ENCODE assay signal across 22 cellular contexts in the genomic region with DNA sequence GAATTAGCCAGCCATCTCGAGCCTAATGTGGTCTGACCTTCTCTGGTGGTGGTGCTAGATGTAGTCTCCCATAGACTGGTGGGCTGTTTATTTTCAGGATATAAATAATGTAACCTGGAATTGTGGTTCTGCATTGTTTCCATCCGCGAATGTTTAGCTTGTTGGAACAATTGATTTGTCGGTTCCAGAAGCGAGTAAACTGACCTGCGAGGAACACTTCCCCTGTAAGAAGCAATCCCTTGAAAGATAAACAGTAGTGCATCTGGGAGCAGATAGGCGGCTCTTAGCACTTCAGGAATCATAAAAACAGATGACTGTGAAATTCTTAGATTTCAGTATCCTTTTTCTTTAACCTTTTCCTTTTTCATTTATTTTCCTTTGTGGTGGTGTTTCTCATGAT.
DNase-seq lines count a peak whose midpoint lies in the region; ATAC-seq and TF ChIP-seq lines count a peak whose summit lies in the region.
"Had no signal": no experiment of that assay in that cellular context is flagged by ENCODE, and none has a peak within 500 bp of the region (broad histone marks: within the 10 kb centered on the region; RNA-seq: fewer than 3 reads in every experiment).

No MANE protein-coding gene starts in this region.

- no peak for TF ChIP-seq POLR2A in prostate gland (IDR thresholded peaks at IDR 0.05)

- peak overlapping the region; percentile 47 to 52 for H3K27ac Mint-ChIP-seq in natural killer cell
- H3K27ac Mint-ChIP-seq in natural killer cell treated with Interleukin-12 subunit alpha and Interleukin-12 subunit beta and Interleukin-15 and Interleukin-18, amount 100 ng/mL, for 72 hours = peak overlapping the region in 1 of 2 donors; percentile 51
- H3K27ac Mint-ChIP-seq: CD4-positive, alpha-beta T cell had no signal

- no peaks in the 10 kb centered on the region for H3K9me3 ChIP-seq in lower lobe of right lung
- H3K9me3 ChIP-seq in thoracic aorta = no peaks in the 10 kb centered on the region
- H3K9me3 ChIP-seq in MG63 = no peaks in the 10 kb centered on the region
- no peaks in the 10 kb centered on the region for H3K9me3 ChIP-seq in prostate gland
- H3K9me3 ChIP-seq: Caco-2 had no signal

- peaks cover 39% of the 10 kb centered on the region for H3K36me3 ChIP-seq in lower lobe of right lung
- peaks cover 3% of the 10 kb centered on the region for H3K36me3 ChIP-seq in thoracic aorta
- peaks cover 86% of the 10 kb centered on the region for H3K36me3 ChIP-seq in MG63
- no peaks in the 10 kb centered on the region for H3K36me3 ChIP-seq in prostate gland

- H3K9me3 Mint-ChIP-seq in natural killer cell = peaks cover 0 to 2% of the 10 kb centered on the region in 2 donors
- H3K9me3 Mint-ChIP-seq in natural killer cell treated with Interleukin-12 subunit alpha and Interleukin-12 subunit beta and Interleukin-15 and Interleukin-18, amount 100 ng/mL, for 72 hours = no peaks in the 10 kb centered on the region
- H3K9me3 Mint-ChIP-seq: CD4-positive, alpha-beta T cell had no signal

- no peak overlapping the region for H3K4me3 Mint-ChIP-seq in natural killer cell
- H3K4me3 Mint-ChIP-seq in natural killer cell treated with Interleukin-12 subunit alpha and Interleukin-12 subunit beta and Interleukin-15 and Interleukin-18, amount 100 ng/mL, for 72 hours = no peak overlapping the region
- H3K4me3 Mint-ChIP-seq: CD4-positive, alpha-beta T cell had no signal

- intact Hi-C loops in natural killer cell (cut with micrococcal nuclease) (no loop called here), lower lobe of right lung (cut with DNase I) (no loop called here), prostate gland (cut with DNase I) (no loop called here)

- ATAC-seq in natural killer cell (no peak), lower lobe of right lung (no peak), thoracic aorta (ENCODE audit: insufficient number of reproducible peaks, low FRiP score, low read depth) (no peak), HG02852 (IDR thresholded peaks at IDR 0.05; ENCODE audit: unreplicated experiment) (no peak)
- ATAC-seq in natural killer cell treated with Interleukin-12 subunit alpha and Interleukin-12 subunit beta and Interleukin-15 and Interleukin-18, amount 100 ng/mL, for 72 hours = no peak

- no peak for TF ChIP-seq CTCF in natural killer cell (IDR thresholded peaks at IDR 0.05)
- peak; percentile 17 for TF ChIP-seq CTCF in choroid plexus epithelial cell (conservative IDR thresholded peaks at IDR 0.05; ENCODE audit: low read depth, low read length)
- no peak for TF ChIP-seq CTCF in lower lobe of right lung (IDR thresholded peaks at IDR 0.05)
- no peak for TF ChIP-seq CTCF in thoracic aorta (IDR thresholded peaks at IDR 0.05)
- no peak for TF ChIP-seq CTCF in prostate gland (IDR thresholded peaks at IDR 0.05)

- 71% methylated on average over 7 of the region's 7 CpGs for WGBS in prostate gland

- H3K27me3 ChIP-seq in lower lobe of right lung (ENCODE audit: low read depth) (no peaks in the 10 kb centered on the region), thoracic aorta (replicated peaks; ENCODE audit: insufficient read depth) (no peaks in the 10 kb centered on the region), MG63 (no peaks in the 10 kb centered on the region), prostate gland (replicated peaks; ENCODE audit: insufficient read depth) (no peaks in the 10 kb centered on the region)
- H3K27me3 ChIP-seq: BLaER1 had no signal

- no peak for DNase-seq in natural killer cell
- DNase-seq in natural killer cell treated with Interleukin-12 subunit alpha and Interleukin-12 subunit beta and Interleukin-15 and Interleukin-18, amount 100 ng/mL, for 72 hours (ENCODE audit: low spot score) = no peak
- DNase-seq in choroid plexus epithelial cell (ENCODE audit: low read depth) = no peak
- DNase-seq in lower lobe of right lung = no peak
- no peak for DNase-seq in thoracic aorta (ENCODE audit: low spot score)
- DNase-seq in MG63 = no peak
- no peak for DNase-seq in prostate gland (ENCODE audit: low spot score)
- DNase-seq: Caco-2; CD4-positive, alpha-beta T cell; DMS 273 treated with DMSO at 0.1 percent for 48 hours; H7; KBM-7; NCI-H1092; NCI-H1436; NCI-H187 treated with DMSO at 0.1 percent for 48 hours; NCI-H2107; NCI-H226; NCI-H510A treated with DMSO at 0.1 percent for 48 hours; NCI-H748 treated with DMSO at 0.1 percent for 48 hours had no signal

- H3K4me3 ChIP-seq in choroid plexus epithelial cell (ENCODE audit: low read depth, low read length) (no peak overlapping the region), lower lobe of right lung (no peak overlapping the region), thoracic aorta (no peak overlapping the region), MG63 (no peak overlapping the region), prostate gland (no peak overlapping the region)
- H3K4me3 ChIP-seq: BLaER1 had no signal

- no peaks in the 10 kb centered on the region for H3K36me3 Mint-ChIP-seq in natural killer cell
- H3K36me3 Mint-ChIP-seq in natural killer cell treated with Interleukin-12 subunit alpha and Interleukin-12 subunit beta and Interleukin-15 and Interleukin-18, amount 100 ng/mL, for 72 hours = peaks cover 30% of the 10 kb centered on the region

- peaks cover 59 to 66% of the 10 kb centered on the region in 2 donors for H3K4me1 Mint-ChIP-seq in natural killer cell
- H3K4me1 Mint-ChIP-seq in natural killer cell treated with Interleukin-12 subunit alpha and Interleukin-12 subunit beta and Interleukin-15 and Interleukin-18, amount 100 ng/mL, for 72 hours (ENCODE audit: low read depth in 2 of 2) = peaks cover 53 to 64% of the 10 kb centered on the region in 2 donors

- no peaks in the 10 kb centered on the region for H3K27me3 Mint-ChIP-seq in natural killer cell (ENCODE audit: low read depth in 2 of 2)
- no peaks in the 10 kb centered on the region for H3K27me3 Mint-ChIP-seq in natural killer cell treated with Interleukin-12 subunit alpha and Interleukin-12 subunit beta and Interleukin-15 and Interleukin-18, amount 100 ng/mL, for 72 hours
- H3K27me3 Mint-ChIP-seq: CD4-positive, alpha-beta T cell had no signal

- H3K4me1 ChIP-seq in lower lobe of right lung = peaks cover 57% of the 10 kb centered on the region
- H3K4me1 ChIP-seq in thoracic aorta (ENCODE audit: control insufficient read depth in 1 of 2, low read depth in 2 of 2) = peaks cover 9 to 64% of the 10 kb centered on the region in 2 donors
- H3K4me1 ChIP-seq in prostate gland (replicated peaks) = no peaks in the 10 kb centered on the region
- H3K4me1 ChIP-seq: BLaER1, Caco-2 had no signal

- H3K27ac ChIP-seq in lower lobe of right lung = peak overlapping the region; percentile 4
- H3K27ac ChIP-seq in thoracic aorta = peak overlapping the region; percentile 14 to 15
- H3K27ac ChIP-seq in prostate gland = no peak overlapping the region
- H3K27ac ChIP-seq: BLaER1, RWPE1 had no signal

Comparison
In these comparisons a context has a peak if more than half of its experiments do, and no peak if none do; other contexts are left out.
1. H3K27ac ChIP-seq: peak in lower lobe of right lung (single experiment) and thoracic aorta (2 of 2); none in prostate gland (0 of 2).